13 cellular contexts compared by ENCODE assay signal in genomic region chr2:202037086-202037485, GRCh38. TPM values are rescaled to one million over a fixed set of nuclear protein-coding genes. Genes with fewer than 3 reads are reported as not detected.
DNase-seq lines count a peak whose midpoint lies in the region; ATAC-seq, FAIRE-seq and TF ChIP-seq lines count a peak whose summit lies in the region.
"Had no signal": no experiment of that assay in that cellular context is flagged by ENCODE, and none has a peak within 500 bp of the region (broad histone marks: within the 10 kb centered on the region; RNA-seq: fewer than 3 reads in every experiment).

No MANE protein-coding gene starts in this region.

- intact Hi-C loops in HepG2 (cut with micrococcal nuclease; ENCODE audit: unreplicated experiment): no loop called here
- intact Hi-C loops in right lobe of liver (cut with DNase I): no loop called here
- intact Hi-C loops in vagina (cut with DNase I): loop anchor here (5.0 to 10.0 kb wide), 2 partner anchors 135 to 152 kb away; no protein-coding TSS in a partner anchor

- TF ChIP-seq POLR2A in HepG2 (IDR thresholded peaks at IDR 0.05; ENCODE audit: insufficient read depth in 1 of 2, low read depth in 2 of 2, low read length in 2 of 2) (no peak), right lobe of liver (IDR thresholded peaks at IDR 0.05) (no peak), vagina (IDR thresholded peaks at IDR 0.05) (peak in 1 of 2 donors; percentile 9)

- peaks cover 34% of the 10 kb centered on the region for H3K4me1 ChIP-seq in HepG2 (ENCODE audit: insufficient read depth, low read length)
- peaks cover 0 to 21% (median 0%) of the 10 kb centered on the region in 4 donors for H3K4me1 ChIP-seq in right lobe of liver
- H3K4me1 ChIP-seq in mesodermal cell (ENCODE audit: control insufficient read depth, insufficient read depth, low read length, poor library complexity, severe bottlenecking): peaks cover 33% of the 10 kb centered on the region
- H3K4me1 ChIP-seq in vagina: peaks cover 41% of the 10 kb centered on the region

- 73% methylated on average over 7 of the region's 7 CpGs for WGBS in HepG2 (ENCODE audit: low lambda C conversion rate)
- WGBS in right lobe of liver (ENCODE audit: insufficient coverage, low coverage, low lambda C conversion rate, missing lambda C conversion rate): 65% methylated on average over 7 of the region's 7 CpGs
- 8 to 10% methylated on average over 6 of the region's 7 CpGs for WGBS in mesodermal cell (ENCODE audit: insufficient coverage in 2 of 2), 2 experiments

- no peak overlapping the region for H2AFZ ChIP-seq in HepG2 (ENCODE audit: low read length)

- POLR2A ChIA-PET in HepG2 (lab: Yijun Ruan, JAX): no interaction called here

- TF ChIP-seq RAD21 in HepG2 (CRISPR knock-in tag; IDR thresholded peaks at IDR 0.05): no peak

- no TSS peak for BruUV-seq in HepG2 (replicated peaks; lab: Mats Ljungman, UMichigan)

- H3K9ac ChIP-seq in HepG2 (ENCODE audit: insufficient read depth, low read depth, low read length): no peak overlapping the region

- in situ Hi-C loops in HepG2 (cut with HindIII; ENCODE audit: extremely low pct_ligation_motif_present, low pct_unique_long_range_greater_than_20kb): no loop called here

- no peaks in the 10 kb centered on the region for H3K79me2 ChIP-seq in HepG2 (ENCODE audit: insufficient read depth, low read length)

- no peaks in the 10 kb centered on the region for H3K36me3 ChIP-seq in HepG2 (replicated peaks in 1 of 2; ENCODE audit: control insufficient read depth in 1 of 2, insufficient read depth in 2 of 2, low read length in 2 of 2)
- no peaks in the 10 kb centered on the region for H3K36me3 ChIP-seq in right lobe of liver
- H3K36me3 ChIP-seq in mesodermal cell (ENCODE audit: control insufficient read depth, insufficient read depth, low read length): peaks cover 10% of the 10 kb centered on the region
- H3K36me3 ChIP-seq in vagina: no peaks in the 10 kb centered on the region

- H3K4me3 ChIP-seq in HepG2 (replicated peaks in 1 of 3; ENCODE audit: insufficient read depth in 1 of 3, low read depth in 2 of 3, low read length in 3 of 3): no peak overlapping the region
- no peak overlapping the region for H3K4me3 ChIP-seq in right lobe of liver
- H3K4me3 ChIP-seq in mesodermal cell (ENCODE audit: extremely low read depth, insufficient read depth, low read length, poor library complexity, severe bottlenecking): peak overlapping the region; percentile 68
- peak overlapping the region; percentile 64 to 84 for H3K4me3 ChIP-seq in vagina

- FAIRE-seq in HepG2 (lab: Jason Lieb, UNC): peak; percentile 4

- CTCF ChIA-PET in HepG2 (lab: Yijun Ruan, JAX; ENCODE audit: low intra/inter-chr PET ratio, low total read pairs): no interaction called here

- H3K4me2 ChIP-seq in HepG2 (ENCODE audit: low read depth, low read length): no peak overlapping the region

- ATAC-seq in HepG2 (no peak), right lobe of liver (no peak), GM21367 (IDR thresholded peaks at IDR 0.05; ENCODE audit: unreplicated experiment) (no peak), GM21390 (IDR thresholded peaks at IDR 0.05; ENCODE audit: unreplicated experiment) (no peak)
- ATAC-seq: HCT116 had no signal

- H3K9me3 ChIP-seq in HepG2 (ENCODE audit: low read length): no peaks in the 10 kb centered on the region
- no peaks in the 10 kb centered on the region for H3K9me3 ChIP-seq in right lobe of liver
- no peaks in the 10 kb centered on the region for H3K9me3 ChIP-seq in mesodermal cell (ENCODE audit: control insufficient read depth, low read length)
- H3K9me3 ChIP-seq in vagina: no peaks in the 10 kb centered on the region

- no peak for DNase-seq in HepG2 (ENCODE audit: low spot score)
- DNase-seq in right lobe of liver: no peak
- peak; percentile 42 for DNase-seq in dedifferentiated amniotic fluid mesenchymal stem cell (ENCODE audit: extremely low spot score)
- DNase-seq in vagina (ENCODE audit: extremely low spot score in 2 of 2): no peak
- DNase-seq in activated effector memory CD4-positive, alpha-beta T cell treated with anti-CD3 and anti-CD28 coated beads, Interleukin-2, amount 50 U/mL, for 16 hours: no peak
- DNase-seq: activated T-cell treated with anti-CD3 and anti-CD28 coated beads, Interleukin-2, amount 50 U/mL, for 48 hours; NCI-H510A; stimulated activated CD4-positive, alpha-beta T cell treated with anti-CD3 and anti-CD28 coated beads, Interleukin-4, amount 100 ng/mL, for 4 hours had no signal

- TF ChIP-seq CTCF in HepG2 (CRISPR knock-in tag; IDR thresholded peaks at IDR 0.05): no peak
- TF ChIP-seq CTCF in right lobe of liver (IDR thresholded peaks at IDR 0.05): no peak
- TF ChIP-seq CTCF in vagina (IDR thresholded peaks at IDR 0.05): no peak

- H3K27me3 ChIP-seq in HepG2 (ENCODE audit: control insufficient read depth in 1 of 2, insufficient read depth in 2 of 2, low read length in 2 of 2) (peaks cover 2 to 37% of the 10 kb centered on the region in 2 experiments; a peak in 4 of 5 replicates), right lobe of liver (peaks cover 0 to 15% of the 10 kb centered on the region in 2 donors), vagina (no peaks in the 10 kb centered on the region)

- H3K27ac ChIP-seq in HepG2 (ENCODE audit: extremely low read length, insufficient read depth, low read length) (no peak overlapping the region), right lobe of liver (no peak overlapping the region), mesodermal cell (ENCODE audit: low read depth, low read length, severe bottlenecking) (peak overlapping the region; percentile 12), vagina (peak overlapping the region; percentile 92)
- H3K27ac ChIP-seq: C4-2B had no signal

- TF ChIP-seq EP300 in HepG2 (IDR thresholded peaks at IDR 0.05; ENCODE audit: low read depth in 2 of 2, low read length in 2 of 2): no peak
- no peak for TF ChIP-seq EP300 in HepG2 (CRISPR knock-in tag; IDR thresholded peaks at IDR 0.05; ENCODE audit: borderline replicate concordance)

- H4K20me1 ChIP-seq in HepG2 (ENCODE audit: insufficient read depth, low read length): no peaks in the 10 kb centered on the region

TF ChIP-seq in HepG2, 621 proteins besides CTCF, POLR2A, EP300 and RAD21 (continues in another document):
- no peak for TF ChIP-seq ZFP90 (CRISPR knock-in tag; IDR thresholded peaks at IDR 0.05; ENCODE audit: borderline replicate concordance)
- TF ChIP-seq MAFF (IDR thresholded peaks at IDR 0.05; ENCODE audit: low read depth, low read length): no peak

RNA-seq across cellular contexts. Expression of gene FZD7, which starts 3.4 kb away (rescaled TPM):
- total RNA-seq in HepG2 (2016; rRNA removed; fragmentation: Illumina TruSeq; extraction: Trizol): 0.13 TPM in 1 of 2 replicates, not detected in the other
- total RNA-seq in HepG2 (2016; cell fraction: cytosol; rRNA removed; fragmentation: Illumina TruSeq; extraction: Trizol; ENCODE audit: low read depth): not detected in 2 replicates
- total RNA-seq in HepG2 (2016; cell fraction: insoluble cytoplasmic fraction; rRNA removed; fragmentation: Illumina TruSeq; extraction: Trizol): 0.06 and 0.24 TPM in 2 replicates
- total RNA-seq in HepG2 (2016; cell fraction: membrane; rRNA removed; fragmentation: Illumina TruSeq; extraction: Trizol): 0.03 TPM in 1 of 2 replicates, not detected in the other
- total RNA-seq in HepG2 (2016; cell fraction: nucleus; rRNA removed; fragmentation: Illumina TruSeq; extraction: Trizol): 0.19 and 0.31 TPM in 2 replicates
- 0.38 and 0.48 TPM in 2 replicates for polyA plus RNA-seq in HepG2 (2011; rRNA removed)
- 0.50 and 0.70 TPM in 2 replicates for polyA plus RNA-seq in HepG2 (2011; cell fraction: cytosol; rRNA removed)
- polyA plus RNA-seq in HepG2 (2011; cell fraction: nucleus; rRNA removed): 0.87 and 1.0 TPM in 2 replicates
- polyA plus RNA-seq in HepG2 (2012): 0.68 and 1.2 TPM in 2 replicates
- polyA plus RNA-seq in HepG2 (2016; cell fraction: cytosol; fragmentation: Illumina TruSeq; extraction: Trizol; ENCODE audit: low read depth): not detected in 2 replicates
- polyA plus RNA-seq in HepG2 (2016; cell fraction: insoluble cytoplasmic fraction; fragmentation: Illumina TruSeq; extraction: Trizol; ENCODE audit: low read depth): 0.05 and 0.09 TPM in 2 replicates
- 0.03 TPM in 1 of 2 replicates, not detected in the other for polyA plus RNA-seq in HepG2 (2016; cell fraction: membrane; fragmentation: Illumina TruSeq; extraction: Trizol; ENCODE audit: low read depth)
- 0.27 and 0.42 TPM in 2 replicates for polyA plus RNA-seq in HepG2 (2016; cell fraction: nucleus; fragmentation: Illumina TruSeq; extraction: Trizol; ENCODE audit: insufficient read depth, low read depth)
- 3.7 and 9.1 TPM in 2 replicates for polyA minus RNA-seq in HepG2 (2011; rRNA and poly(A)+ RNA removed; ENCODE audit: low replicate concordance)
- polyA minus RNA-seq in HepG2 (2011; cell fraction: cytosol; rRNA and poly(A)+ RNA removed): 1.2 and 1.5 TPM in 2 replicates
- polyA minus RNA-seq in HepG2 (2011; cell fraction: nucleus; rRNA and poly(A)+ RNA removed): 0.75 and 0.77 TPM in 2 replicates
- 1 to 10 TPM in 2 of 6 experiments, under 1 TPM in 4; 0.48 to 1.4 (median 0.65) TPM for total RNA-seq in right lobe of liver
- polyA plus RNA-seq in mesodermal cell (2013, experiment 1 of 2): 36.1 TPM
- polyA plus RNA-seq in mesodermal cell (2013, experiment 2 of 2): 30.4 TPM
- 37.1 TPM for total RNA-seq in vagina

RNA-seq across cellular contexts. Expression of gene KIAA2012, which starts 36.0 kb away (rescaled TPM):
- total RNA-seq in HepG2 (2016; rRNA removed; fragmentation: Illumina TruSeq; extraction: Trizol) (not detected in 2 replicates), right lobe of liver (under 1 TPM; 0.11 to 0.56 (median 0.43) TPM), vagina (not detected)
- not detected in 2 replicates for total RNA-seq in HepG2 (2016; cell fraction: cytosol; rRNA removed; fragmentation: Illumina TruSeq; extraction: Trizol; ENCODE audit: low read depth)
- total RNA-seq in HepG2 (2016; cell fraction: insoluble cytoplasmic fraction; rRNA removed; fragmentation: Illumina TruSeq; extraction: Trizol): not detected in 2 replicates
- not detected in 2 replicates for total RNA-seq in HepG2 (2016; cell fraction: membrane; rRNA removed; fragmentation: Illumina TruSeq; extraction: Trizol)
- not detected in 2 replicates for total RNA-seq in HepG2 (2016; cell fraction: nucleus; rRNA removed; fragmentation: Illumina TruSeq; extraction: Trizol)
- not detected in 2 replicates for polyA plus RNA-seq in HepG2 (2011; rRNA removed)
- not detected in 2 replicates for polyA plus RNA-seq in HepG2 (2011; cell fraction: cytosol; rRNA removed)
- polyA plus RNA-seq in HepG2 (2011; cell fraction: nucleus; rRNA removed): not detected in 2 replicates
- not detected in 2 replicates for polyA plus RNA-seq in HepG2 (2012)
- not detected in 2 replicates for polyA plus RNA-seq in HepG2 (2016; cell fraction: cytosol; fragmentation: Illumina TruSeq; extraction: Trizol; ENCODE audit: low read depth)
- polyA plus RNA-seq in HepG2 (2016; cell fraction: insoluble cytoplasmic fraction; fragmentation: Illumina TruSeq; extraction: Trizol; ENCODE audit: low read depth): not detected in 2 replicates
- not detected in 2 replicates for polyA plus RNA-seq in HepG2 (2016; cell fraction: membrane; fragmentation: Illumina TruSeq; extraction: Trizol; ENCODE audit: low read depth)
- polyA plus RNA-seq in HepG2 (2016; cell fraction: nucleus; fragmentation: Illumina TruSeq; extraction: Trizol; ENCODE audit: insufficient read depth, low read depth): not detected in 2 replicates
- polyA minus RNA-seq in HepG2 (2011; rRNA and poly(A)+ RNA removed; ENCODE audit: low replicate concordance): not detected in 2 replicates
- polyA minus RNA-seq in HepG2 (2011; cell fraction: cytosol; rRNA and poly(A)+ RNA removed): not detected in 2 replicates
- not detected in 2 replicates for polyA minus RNA-seq in HepG2 (2011; cell fraction: nucleus; rRNA and poly(A)+ RNA removed)
- 0.18 TPM for polyA plus RNA-seq in mesodermal cell (2013, experiment 1 of 2)
- polyA plus RNA-seq in mesodermal cell (2013, experiment 2 of 2): 0.05 TPM

Comparison
In these comparisons a context has a peak if more than half of its experiments do, and no peak if none do; other contexts are left out.
1. H3K27ac ChIP-seq: peak in mesodermal cell (single experiment) and vagina (single experiment); none in HepG2 (single experiment) and right lobe of liver (0 of 3).
2. H3K4me3 ChIP-seq: peak in mesodermal cell (single experiment) and vagina (2 of 2); none in HepG2 (0 of 3) and right lobe of liver (0 of 3).
3. RNA of gene FZD7, which starts 3.4 kb away (total RNA-seq): 37.1 TPM in vagina (single experiment); 0.48 to 1.4 TPM in right lobe of liver and 0.03 to 0.31 TPM in HepG2; every median in the first group is over 10 times any median in the second.